ENCODE assay signal across 32 cellular contexts in genomic region chr3:62811119-62811518, GRCh38.
"Had no signal": no experiment of that assay in that cellular context is flagged by ENCODE, and none has a peak within 500 bp of the region (broad histone marks: within the 10 kb centered on the region; RNA-seq: fewer than 3 reads in every experiment).

No MANE protein-coding gene starts in this region.

- H3K27ac ChIP-seq: ascending aorta, breast epithelium, PC-9, RWPE1, VCaP had no signal

- H2AFZ ChIP-seq: PC-9 had no signal

- H3K4me2 ChIP-seq: PC-9 had no signal

- H3K4me3 ChIP-seq: ascending aorta, breast epithelium, MG63, PC-9 had no signal

- H3K9me3 ChIP-seq: ascending aorta, breast epithelium, MG63 had no signal

- H3K27me3 ChIP-seq: ascending aorta, breast epithelium, MG63 had no signal

- ATAC-seq: activated CD8-positive, alpha-beta memory T cell treated with anti-CD3 and anti-CD28 coated beads, Interleukin-2, amount 10 ng/mL, durations not matched to agents 7 days and 5 days; Right ventricle myocardium inferior; SK-N-SH treated with all-trans-retinoic acid at 6 μM for 48 hours had no signal

- H3K36me3 ChIP-seq: ascending aorta, breast epithelium, MG63 had no signal

- DNase-seq: activated CD4-positive, alpha-beta memory T cell treated with anti-CD3 and anti-CD28 coated beads, Interleukin-2, amount 10 ng/mL, durations not matched to agents 7 days and 5 days; activated CD4-positive, alpha-beta T cell treated with anti-CD3 and anti-CD28 coated beads for 1 hour; activated CD4-positive, alpha-beta T cell treated with anti-CD3 and anti-CD28 coated beads for 48 hours; activated CD4-positive, CD25-positive, alpha-beta regulatory T cell; activated CD8-positive, alpha-beta memory T cell treated with anti-CD3 and anti-CD28 coated beads for 24 hours; activated CD8-positive, alpha-beta memory T cell treated with anti-CD3 and anti-CD28 coated beads, Interleukin-2, amount 10 ng/mL, durations not matched to agents 7 days and 5 days; activated CD8-positive, alpha-beta memory T cell treated with anti-CD3 and anti-CD28 coated beads, Interleukin-2, amount 50 U/mL, for 48 hours; activated effector memory CD4-positive, alpha-beta T cell treated with Interleukin-2 at 50 U/mL for 16 hours; activated naive CD4-positive, alpha-beta T cell treated with anti-CD3 and anti-CD28 coated beads, Interleukin-2, amount 10 ng/mL, durations not matched to agents 7 days and 5 days; activated T-cell treated with anti-CD3 and anti-CD28 coated beads, Interleukin-2, amount 50 U/mL, for 48 hours; amygdala; cerebellar nuclear complex; Kasumi-1; MG63; NCI-H1048; NCI-H1436 treated with DMSO at 0.1 percent for 48 hours; NCI-H1694 treated with DMSO at 0.1 percent for 48 hours; NCI-H2029; NCI-H345; NCI-H524 treated with DMSO at 0.1 percent for 48 hours; PC-9; SIG-M5; SW 1271; T-helper 1 cell; T-helper 2 cell; T-helper 9 cell had no signal

- H3K4me1 ChIP-seq: ascending aorta, breast epithelium had no signal
